Comparison of ENCODE assay signal across 9 cellular contexts in genomic region chr17:79799538-79800324, GRCh38. TPM values are rescaled to one million over a fixed set of nuclear protein-coding genes. Genes with fewer than 3 reads are reported as not detected.
A peak's percentile ranks its signal among the peaks of the same experiment; 100 is the strongest.
DNase-seq lines count a peak whose midpoint lies in the region; ATAC-seq and TF ChIP-seq lines count a peak whose summit lies in the region.
"Had no signal": no experiment of that assay in that cellular context is flagged by ENCODE, and none has a peak within 500 bp of the region (broad histone marks: within the 10 kb centered on the region; RNA-seq: fewer than 3 reads in every experiment).

No MANE protein-coding gene starts in this region.

- ATAC-seq in activated CD4-positive, alpha-beta T cell treated with anti-CD3 and anti-CD28 coated beads for 36 hours = no peak
- ATAC-seq in activated naive CD8-positive, alpha-beta T cell treated with anti-CD3 and anti-CD28 coated beads, Interleukin-2, amount 50 U/mL, for 24 hours = no peak
- ATAC-seq in GM21360 (IDR thresholded peaks at IDR 0.05; ENCODE audit: unreplicated experiment) = no peak

- peaks cover 44% of the 10 kb centered on the region for H3K27me3 Mint-ChIP-seq in activated CD4-positive, alpha-beta T cell treated with anti-CD3 and anti-CD28 coated beads for 36 hours
- H3K27me3 Mint-ChIP-seq in activated naive CD8-positive, alpha-beta T cell treated with anti-CD3 and anti-CD28 coated beads, Interleukin-2, amount 50 U/mL, for 24 hours = peaks cover 45% of the 10 kb centered on the region
- peaks cover 56% of the 10 kb centered on the region for H3K27me3 Mint-ChIP-seq in progenitor cell of endocrine pancreas

- intact Hi-C loops in activated CD4-positive, alpha-beta T cell treated with anti-CD3 and anti-CD28 coated beads for 36 hours (cut with DNase I, micrococcal nuclease) = loop anchor here in 1 of 2 experiments (5.0 to 10.0 kb wide), 2 partner anchors 303 to 1595 kb away; partner anchors contain the start of genes BAHCC1 and GAA

- H3K4me3 Mint-ChIP-seq in activated CD4-positive, alpha-beta T cell treated with anti-CD3 and anti-CD28 coated beads for 36 hours = peak overlapping the region; percentile 39
- peak overlapping the region; percentile 28 for H3K4me3 Mint-ChIP-seq in activated naive CD8-positive, alpha-beta T cell treated with anti-CD3 and anti-CD28 coated beads, Interleukin-2, amount 50 U/mL, for 24 hours
- H3K4me3 Mint-ChIP-seq in progenitor cell of endocrine pancreas (ENCODE audit: low read depth) = no peak overlapping the region

- DNase-seq in activated CD4-positive, alpha-beta T cell treated with anti-CD3 and anti-CD28 coated beads for 36 hours = peak; percentile 58
- no peak for DNase-seq in activated CD4-positive, alpha-beta T cell treated with anti-CD3 and anti-CD28 coated beads, Interleukin-2, amount 50 U/mL, for 1 hour
- peak; percentile 82 for DNase-seq in NB4 (ENCODE audit: low read depth)
- no peak for DNase-seq in activated naive CD8-positive, alpha-beta T cell treated with anti-CD3 and anti-CD28 coated beads, Interleukin-2, amount 50 U/mL, for 24 hours
- no peak for DNase-seq in progenitor cell of endocrine pancreas (ENCODE audit: low spot score, unreplicated experiment)
- DNase-seq in OCI-M2 (lab: John Stamatoyannopoulos, UW; ENCODE audit: unreplicated experiment) = no peak
- DNase-seq in foreskin melanocyte = no peak
- DNase-seq: aorta had no signal

- TF ChIP-seq POLR2A in NB4 (IDR thresholded peaks at IDR 0.05; ENCODE audit: extremely low read depth, insufficient read length) = no peak

- peaks cover 1% of the 10 kb centered on the region for H3K9me3 Mint-ChIP-seq in activated CD4-positive, alpha-beta T cell treated with anti-CD3 and anti-CD28 coated beads for 36 hours (ENCODE audit: low read depth)
- no peaks in the 10 kb centered on the region for H3K9me3 Mint-ChIP-seq in activated naive CD8-positive, alpha-beta T cell treated with anti-CD3 and anti-CD28 coated beads, Interleukin-2, amount 50 U/mL, for 24 hours
- H3K9me3 Mint-ChIP-seq in progenitor cell of endocrine pancreas (ENCODE audit: low read depth) = no peaks in the 10 kb centered on the region

- peak overlapping the region; percentile 51 for H3K4me3 ChIP-seq in NB4 (ENCODE audit: low read depth, low read length)

- POLR2A ChIA-PET in activated CD4-positive, alpha-beta T cell treated with anti-CD3 and anti-CD28 coated beads for 36 hours (lab: Charles Lee) = no interaction called here

- H3K4me1 Mint-ChIP-seq in activated CD4-positive, alpha-beta T cell treated with anti-CD3 and anti-CD28 coated beads for 36 hours = peaks cover 41% of the 10 kb centered on the region
- H3K4me1 Mint-ChIP-seq in activated naive CD8-positive, alpha-beta T cell treated with anti-CD3 and anti-CD28 coated beads, Interleukin-2, amount 50 U/mL, for 24 hours = peaks cover 54% of the 10 kb centered on the region
- H3K4me1 Mint-ChIP-seq in progenitor cell of endocrine pancreas (ENCODE audit: low read depth) = peaks cover 18% of the 10 kb centered on the region

- CTCF ChIA-PET in activated CD4-positive, alpha-beta T cell treated with anti-CD3 and anti-CD28 coated beads for 36 hours (lab: Charles Lee) = interaction anchor here (0.8 to 1.6 kb wide), 4 partner anchors 10 to 42 kb away, joined by 3 to 5 read pairs (median 4); no protein-coding TSS in a partner anchor

- TF ChIP-seq CTCF in NB4 (IDR thresholded peaks at IDR 0.05; ENCODE audit: low read depth, low read length) (no peak), progenitor cell of endocrine pancreas (IDR thresholded peaks at IDR 0.05; ENCODE audit: unreplicated experiment) (no peak)

- no peak overlapping the region for H3K27ac Mint-ChIP-seq in activated CD4-positive, alpha-beta T cell treated with anti-CD3 and anti-CD28 coated beads for 36 hours
- peak overlapping the region; percentile 57 for H3K27ac Mint-ChIP-seq in activated naive CD8-positive, alpha-beta T cell treated with anti-CD3 and anti-CD28 coated beads, Interleukin-2, amount 50 U/mL, for 24 hours
- peak overlapping the region; percentile 11 for H3K27ac Mint-ChIP-seq in progenitor cell of endocrine pancreas

- no peaks in the 10 kb centered on the region for H3K36me3 Mint-ChIP-seq in activated CD4-positive, alpha-beta T cell treated with anti-CD3 and anti-CD28 coated beads for 36 hours (ENCODE audit: low read depth)
- H3K36me3 Mint-ChIP-seq in activated naive CD8-positive, alpha-beta T cell treated with anti-CD3 and anti-CD28 coated beads, Interleukin-2, amount 50 U/mL, for 24 hours (ENCODE audit: low read depth) = peaks cover 2% of the 10 kb centered on the region
- no peaks in the 10 kb centered on the region for H3K36me3 Mint-ChIP-seq in progenitor cell of endocrine pancreas (ENCODE audit: insufficient read depth)

RNA-seq across cellular contexts. Expression of gene CBX8, which starts 2.9 kb away (rescaled TPM):
- 1 to 10 TPM; 4.7 to 6.0 TPM for total RNA-seq in activated CD4-positive, alpha-beta T cell treated with anti-CD3 and anti-CD28 coated beads for 36 hours
- total RNA-seq in progenitor cell of endocrine pancreas = 21.7 and 23.1 TPM in 2 replicates

RNA-seq across cellular contexts. Expression of gene CBX2, which starts 21.8 kb away (rescaled TPM):
- 1 to 10 TPM; 4.2 to 4.3 TPM for total RNA-seq in activated CD4-positive, alpha-beta T cell treated with anti-CD3 and anti-CD28 coated beads for 36 hours
- 106 and 111 TPM in 2 replicates for total RNA-seq in progenitor cell of endocrine pancreas

RNA-seq across cellular contexts. Expression of gene CBX4, which starts 39.5 kb away (rescaled TPM):
- 10 to 100 TPM; 14.9 to 18.5 TPM for total RNA-seq in activated CD4-positive, alpha-beta T cell treated with anti-CD3 and anti-CD28 coated beads for 36 hours
- 22.8 and 24.2 TPM in 2 replicates for total RNA-seq in progenitor cell of endocrine pancreas

Comparison
In these comparisons a context has a peak if more than half of its experiments do, and no peak if none do; other contexts are left out.
1. DNase-seq: peak in activated CD4-positive, alpha-beta T cell treated with anti-CD3 and anti-CD28 coated beads for 36 hours (single experiment) and NB4 (single experiment); none in activated CD4-positive, alpha-beta T cell treated with anti-CD3 and anti-CD28 coated beads, Interleukin-2, amount 50 U/mL, for 1 hour (single experiment), activated naive CD8-positive, alpha-beta T cell treated with anti-CD3 and anti-CD28 coated beads, Interleukin-2, amount 50 U/mL, for 24 hours (single experiment), progenitor cell of endocrine pancreas (single experiment), OCI-M2 (single experiment) and foreskin melanocyte (single experiment).
2. RNA of gene CBX2, which starts 21.8 kb away (total RNA-seq): 106 to 111 TPM in progenitor cell of endocrine pancreas; 4.2 to 4.3 TPM in activated CD4-positive, alpha-beta T cell treated with anti-CD3 and anti-CD28 coated beads for 36 hours; every median in the first group is over 10 times any median in the second.